Comparison of ENCODE assay signal across 8 cellular contexts in the genomic region with DNA sequence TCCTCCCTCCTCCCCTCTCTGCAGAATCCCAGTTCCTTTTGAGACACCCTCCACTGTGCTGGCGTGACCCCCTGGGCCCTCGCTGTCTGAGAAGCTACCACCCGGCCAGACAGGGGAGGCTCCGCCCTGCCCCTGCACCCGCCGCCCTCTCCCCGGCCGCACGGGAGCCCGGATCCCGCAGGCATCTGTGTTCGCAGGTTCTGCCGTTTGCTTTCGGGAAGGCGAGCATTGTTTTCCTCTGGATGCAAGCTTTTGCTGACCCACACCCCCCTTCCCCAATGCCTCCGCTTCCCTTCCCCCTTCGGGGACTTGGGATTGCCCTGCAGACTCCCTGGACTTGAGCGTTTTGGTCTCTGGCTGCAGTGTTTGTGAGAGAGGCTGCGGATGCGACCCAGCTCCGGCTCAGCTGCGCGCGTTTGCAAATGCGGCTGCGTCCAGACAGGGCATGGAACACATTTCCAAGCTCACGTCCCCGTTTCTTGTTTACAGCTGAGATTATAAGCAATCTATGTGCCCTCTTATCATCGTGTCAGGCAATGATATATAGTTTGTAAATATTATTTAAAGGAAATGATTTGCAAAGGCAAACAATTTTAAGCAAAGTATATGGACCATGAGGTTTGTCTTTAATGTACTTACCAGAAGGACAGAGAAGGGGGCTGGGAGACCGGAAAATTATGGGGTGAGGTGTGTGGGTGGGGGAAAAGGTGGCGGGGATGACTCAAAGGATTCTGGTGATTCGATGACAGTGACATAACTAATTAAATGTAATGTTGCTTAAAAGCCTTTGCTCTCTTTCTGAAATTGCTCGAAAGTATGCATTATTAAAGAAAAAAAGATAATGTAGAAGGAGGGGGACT.
DNase-seq lines count a peak whose midpoint lies in the region; ATAC-seq and TF ChIP-seq lines count a peak whose summit lies in the region.

No MANE protein-coding gene starts in this region.

- peak overlapping the region; percentile 67 for H4K12ac ChIP-seq in trophoblast cell (ENCODE audit: low read depth, low read length)

- H3K4me1 ChIP-seq in left ventricle myocardium inferior: peaks cover 20% of the 10 kb centered on the region
- H3K4me1 ChIP-seq in trophoblast cell (ENCODE audit: control insufficient read depth in 1 of 2, insufficient read depth in 2 of 2, low read length in 2 of 2): no peaks in the 10 kb centered on the region

- H3K4ac ChIP-seq in trophoblast cell (ENCODE audit: low read depth, low read length): no peak overlapping the region

- no peak overlapping the region for H2BK12ac ChIP-seq in trophoblast cell (ENCODE audit: low read length)

- peak overlapping the region; percentile 93 for H3K4me2 ChIP-seq in trophoblast cell (ENCODE audit: low read length)

- WGBS in trophoblast cell (ENCODE audit: extremely low coverage, insufficient coverage, insufficient read length): no CpG with 5 or more reads among the region's 33 CpGs

- ATAC-seq in HG02885 (IDR thresholded peaks at IDR 0.05; ENCODE audit: poor library complexity, unreplicated experiment) (peak; percentile 53), HG02852 (IDR thresholded peaks at IDR 0.05; ENCODE audit: unreplicated experiment) (no peak)

- H3K4me3 ChIP-seq in left ventricle myocardium inferior: peak overlapping the region; percentile 70
- peak overlapping the region; percentile 70 for H3K4me3 ChIP-seq in trophoblast cell (ENCODE audit: low read depth, low read length)

- no peak for TF ChIP-seq CTCF in left ventricle myocardium inferior (IDR thresholded peaks at IDR 0.05; ENCODE audit: borderline replicate concordance)

- peak overlapping the region; percentile 36 for H4K8ac ChIP-seq in trophoblast cell (ENCODE audit: low read depth, low read length)

- H3K27me3 ChIP-seq in left ventricle myocardium inferior (ENCODE audit: low read depth) (no peaks in the 10 kb centered on the region), trophoblast cell (ENCODE audit: insufficient read depth, low read length) (no peaks in the 10 kb centered on the region)

- H3K27ac ChIP-seq in left ventricle myocardium inferior (replicated peaks): peak overlapping the region; percentile 61
- H3K27ac ChIP-seq in trophoblast cell (ENCODE audit: low read depth, low read length): peak overlapping the region; percentile 78

- H4K91ac ChIP-seq in trophoblast cell (ENCODE audit: low read depth, low read length): peak overlapping the region; percentile 41

- H2BK120ac ChIP-seq in trophoblast cell (ENCODE audit: insufficient read depth, low read length, poor library complexity): no peak overlapping the region

- H3K79me1 ChIP-seq in trophoblast cell (ENCODE audit: low read length): no peaks in the 10 kb centered on the region

- no peaks in the 10 kb centered on the region for H3K36me3 ChIP-seq in left ventricle myocardium inferior
- H3K36me3 ChIP-seq in trophoblast cell (ENCODE audit: control insufficient read depth in 1 of 2, insufficient read depth in 2 of 2, low read length in 2 of 2): no peaks in the 10 kb centered on the region

- H2AK5ac ChIP-seq in trophoblast cell (ENCODE audit: low read length): no peak overlapping the region

- peak overlapping the region; percentile 80 for H3K9ac ChIP-seq in trophoblast cell (ENCODE audit: low read length)

- DNase-seq in DMS79 (lab: John Stamatoyannopoulos, UW) (peak; percentile 6), NCI-H69 (lab: John Stamatoyannopoulos, UW) (peak; percentile 89), amniotic epithelial cell (ENCODE audit: low read depth) (peak; percentile 64), left ventricle myocardium inferior (peak; percentile 53), trophoblast cell (peak in 1 of 2 donors; percentile 8), AML-193 (lab: John Stamatoyannopoulos, UW) (no peak)

- H3K18ac ChIP-seq in trophoblast cell (ENCODE audit: low read length): no peak overlapping the region

- intact Hi-C loops in left ventricle myocardium inferior (cut with micrococcal nuclease): no loop called here

- H3K9me3 ChIP-seq in left ventricle myocardium inferior (replicated peaks) (no peaks in the 10 kb centered on the region), trophoblast cell (ENCODE audit: insufficient read depth, low read depth, low read length) (no peaks in the 10 kb centered on the region)

- H3K14ac ChIP-seq in trophoblast cell (ENCODE audit: low read length): peak overlapping the region; percentile 53

- peak overlapping the region; percentile 29 for H2BK5ac ChIP-seq in trophoblast cell (ENCODE audit: low read depth, low read length, poor library complexity)

- no peak overlapping the region for H3K23ac ChIP-seq in trophoblast cell (ENCODE audit: low read length)

- no peaks in the 10 kb centered on the region for H3K79me2 ChIP-seq in trophoblast cell (ENCODE audit: control insufficient read depth, insufficient read depth, low read length, poor library complexity)

- peak overlapping the region; percentile 74 for H2AFZ ChIP-seq in trophoblast cell (ENCODE audit: insufficient read depth, low read length, poor library complexity)

Comparison
In these comparisons a context has a peak if more than half of its experiments do, and no peak if none do; other contexts are left out.
1. DNase-seq: peak in DMS79 (single experiment), NCI-H69 (single experiment), amniotic epithelial cell (single experiment) and left ventricle myocardium inferior (single experiment); none in AML-193 (0 of 2).